Comparison of ENCODE assay signal across 1 cellular context in the genomic region with DNA sequence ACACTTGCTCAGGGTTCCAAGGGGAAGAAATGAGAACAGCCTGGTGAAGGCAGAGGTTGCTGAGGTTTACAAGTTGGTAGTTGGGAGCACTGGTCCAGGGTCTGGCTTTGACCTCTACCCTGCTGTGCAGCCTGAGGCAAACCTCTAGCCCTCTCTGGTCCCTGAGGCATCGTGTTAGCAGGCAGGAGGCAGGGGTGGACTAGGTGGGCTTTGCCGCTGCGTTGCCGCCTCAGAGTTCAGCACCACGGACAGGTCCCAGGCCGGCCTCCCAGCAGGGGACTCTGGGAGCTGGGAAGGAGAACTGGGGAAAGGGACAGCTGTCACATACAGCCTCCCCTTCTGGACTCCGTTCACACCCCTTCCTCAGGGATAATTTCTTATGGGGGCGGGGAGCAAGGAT.
TF ChIP-seq lines count a peak whose summit lies in the region.

No MANE protein-coding gene starts in this region.

TF ChIP-seq in HepG2, 621 proteins besides CTCF, POLR2A, EP300 and RAD21 (continued from another document and continues in another):
- TF ChIP-seq, protein P1, sequence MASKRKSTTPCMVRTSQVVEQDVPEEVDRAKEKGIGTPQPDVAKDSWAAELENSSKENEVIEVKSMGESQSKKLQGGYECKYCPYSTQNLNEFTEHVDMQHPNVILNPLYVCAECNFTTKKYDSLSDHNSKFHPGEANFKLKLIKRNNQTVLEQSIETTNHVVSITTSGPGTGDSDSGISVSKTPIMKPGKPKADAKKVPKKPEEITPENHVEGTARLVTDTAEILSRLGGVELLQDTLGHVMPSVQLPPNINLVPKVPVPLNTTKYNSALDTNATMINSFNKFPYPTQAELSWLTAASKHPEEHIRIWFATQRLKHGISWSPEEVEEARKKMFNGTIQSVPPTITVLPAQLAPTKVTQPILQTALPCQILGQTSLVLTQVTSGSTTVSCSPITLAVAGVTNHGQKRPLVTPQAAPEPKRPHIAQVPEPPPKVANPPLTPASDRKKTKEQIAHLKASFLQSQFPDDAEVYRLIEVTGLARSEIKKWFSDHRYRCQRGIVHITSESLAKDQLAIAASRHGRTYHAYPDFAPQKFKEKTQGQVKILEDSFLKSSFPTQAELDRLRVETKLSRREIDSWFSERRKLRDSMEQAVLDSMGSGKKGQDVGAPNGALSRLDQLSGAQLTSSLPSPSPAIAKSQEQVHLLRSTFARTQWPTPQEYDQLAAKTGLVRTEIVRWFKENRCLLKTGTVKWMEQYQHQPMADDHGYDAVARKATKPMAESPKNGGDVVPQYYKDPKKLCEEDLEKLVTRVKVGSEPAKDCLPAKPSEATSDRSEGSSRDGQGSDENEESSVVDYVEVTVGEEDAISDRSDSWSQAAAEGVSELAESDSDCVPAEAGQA (IDR thresholded peaks at IDR 0.05; ENCODE audit: low read depth), result no peak
- TF ChIP-seq, protein P1 (CRISPR knock-in tag; IDR thresholded peaks at IDR 0.05; ENCODE audit: borderline replicate concordance), result peak; percentile 88; the same call in 1 of the 2 replicates
- TF ChIP-seq ZNF30 (CRISPR knock-in tag; IDR thresholded peaks at IDR 0.05) (no peak), POGZ (CRISPR knock-in tag; IDR thresholded peaks at IDR 0.05) (no peak), ZNF33B (CRISPR knock-in tag; IDR thresholded peaks at IDR 0.05) (no peak), ZNF496 (CRISPR knock-in tag; IDR thresholded peaks at IDR 0.05; ENCODE audit: insufficient replicate concordance) (no peak), KMT2A (CRISPR knock-in tag; IDR thresholded peaks at IDR 0.05) (no peak), ZNF124 (CRISPR knock-in tag; IDR thresholded peaks at IDR 0.05) (0 out of 2 replicates have a peak, but pooled peaks have one; percentile 50), ZNF207 (IDR thresholded peaks at IDR 0.05; ENCODE audit: borderline replicate concordance) (no peak), ZSCAN25 (CRISPR knock-in tag; IDR thresholded peaks at IDR 0.05) (no peak), HOXA3 (CRISPR knock-in tag; IDR thresholded peaks at IDR 0.05) (peak; percentile 39; the same call in 1 of the 2 replicates), ZNF460 (CRISPR knock-in tag; IDR thresholded peaks at IDR 0.05; ENCODE audit: borderline replicate concordance) (no peak), KDM2A (CRISPR knock-in tag; IDR thresholded peaks at IDR 0.05; ENCODE audit: borderline replicate concordance, low read depth) (peak; percentile 80), NFYC (CRISPR knock-in tag; IDR thresholded peaks at IDR 0.05) (no peak), RFXANK (CRISPR knock-in tag; IDR thresholded peaks at IDR 0.05) (no peak), NCOA2 (CRISPR knock-in tag; IDR thresholded peaks at IDR 0.05) (peak; percentile 39; the same call in 1 of the 2 replicates), GFI1 (CRISPR knock-in tag; IDR thresholded peaks at IDR 0.05; ENCODE audit: borderline replicate concordance) (no peak), MAFF (IDR thresholded peaks at IDR 0.05; ENCODE audit: low read depth, low read length) (no peak), KLF9 (CRISPR knock-in tag; IDR thresholded peaks at IDR 0.05; ENCODE audit: low read depth) (no peak), ARNT2 (CRISPR knock-in tag; IDR thresholded peaks at IDR 0.05; ENCODE audit: low read depth) (no peak; the same call in 1 of the 2 replicates), ZNF556 (CRISPR knock-in tag; IDR thresholded peaks at IDR 0.05; ENCODE audit: borderline replicate concordance) (0 out of 2 replicates have a peak, but pooled peaks have one; percentile 27), ZFP41 (CRISPR knock-in tag; IDR thresholded peaks at IDR 0.05; ENCODE audit: borderline replicate concordance) (no peak), FOXA3 (CRISPR knock-in tag; IDR thresholded peaks at IDR 0.05) (0 out of 2 replicates have a peak, but pooled peaks have one; percentile 23), GTF2F1 (IDR thresholded peaks at IDR 0.05; ENCODE audit: low read length) (no peak), TARDBP (CRISPR knock-in tag; IDR thresholded peaks at IDR 0.05) (no peak), ZNF883 (CRISPR knock-in tag; IDR thresholded peaks at IDR 0.05; ENCODE audit: not compliant biosample characterization) (no peak), ZNF775 (CRISPR knock-in tag; IDR thresholded peaks at IDR 0.05; ENCODE audit: borderline replicate concordance) (no peak), ZNF546 (CRISPR knock-in tag; conservative IDR thresholded peaks at IDR 0.05) (0 out of 2 replicates have a peak, but pooled peaks have one; percentile 32), ZNF33A (CRISPR knock-in tag; IDR thresholded peaks at IDR 0.05; ENCODE audit: borderline replicate concordance) (no peak), SP1 (IDR thresholded peaks at IDR 0.05) (no peak), SP1 (CRISPR knock-in tag; IDR thresholded peaks at IDR 0.05) (no peak), CHCHD3 (CRISPR knock-in tag; IDR thresholded peaks at IDR 0.05) (no peak), YEATS4 (CRISPR knock-in tag; IDR thresholded peaks at IDR 0.05; ENCODE audit: borderline replicate concordance) (no peak), TEAD2 (CRISPR knock-in tag; IDR thresholded peaks at IDR 0.05) (no peak; the same call in none of the 2 replicates)
- TF ChIP-seq, protein P2, sequence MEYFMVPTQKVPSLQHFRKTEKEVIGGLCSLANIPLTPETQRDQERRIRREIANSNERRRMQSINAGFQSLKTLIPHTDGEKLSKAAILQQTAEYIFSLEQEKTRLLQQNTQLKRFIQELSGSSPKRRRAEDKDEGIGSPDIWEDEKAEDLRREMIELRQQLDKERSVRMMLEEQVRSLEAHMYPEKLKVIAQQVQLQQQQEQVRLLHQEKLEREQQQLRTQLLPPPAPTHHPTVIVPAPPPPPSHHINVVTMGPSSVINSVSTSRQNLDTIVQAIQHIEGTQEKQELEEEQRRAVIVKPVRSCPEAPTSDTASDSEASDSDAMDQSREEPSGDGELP (IDR thresholded peaks at IDR 0.05; ENCODE audit: borderline replicate concordance, low read depth), result peak; percentile 20; the same call in 1 of the 2 replicates
- TF ChIP-seq, protein P3, sequence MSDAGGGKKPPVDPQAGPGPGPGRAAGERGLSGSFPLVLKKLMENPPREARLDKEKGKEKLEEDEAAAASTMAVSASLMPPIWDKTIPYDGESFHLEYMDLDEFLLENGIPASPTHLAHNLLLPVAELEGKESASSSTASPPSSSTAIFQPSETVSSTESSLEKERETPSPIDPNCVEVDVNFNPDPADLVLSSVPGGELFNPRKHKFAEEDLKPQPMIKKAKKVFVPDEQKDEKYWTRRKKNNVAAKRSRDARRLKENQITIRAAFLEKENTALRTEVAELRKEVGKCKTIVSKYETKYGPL (CRISPR knock-in tag; IDR thresholded peaks at IDR 0.05), result peak; percentile 71; the same call in 1 of the 2 replicates
- TF ChIP-seq, protein P4, sequence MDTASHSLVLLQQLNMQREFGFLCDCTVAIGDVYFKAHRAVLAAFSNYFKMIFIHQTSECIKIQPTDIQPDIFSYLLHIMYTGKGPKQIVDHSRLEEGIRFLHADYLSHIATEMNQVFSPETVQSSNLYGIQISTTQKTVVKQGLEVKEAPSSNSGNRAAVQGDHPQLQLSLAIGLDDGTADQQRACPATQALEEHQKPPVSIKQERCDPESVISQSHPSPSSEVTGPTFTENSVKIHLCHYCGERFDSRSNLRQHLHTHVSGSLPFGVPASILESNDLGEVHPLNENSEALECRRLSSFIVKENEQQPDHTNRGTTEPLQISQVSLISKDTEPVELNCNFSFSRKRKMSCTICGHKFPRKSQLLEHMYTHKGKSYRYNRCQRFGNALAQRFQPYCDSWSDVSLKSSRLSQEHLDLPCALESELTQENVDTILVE (CRISPR knock-in tag; IDR thresholded peaks at IDR 0.05), result peak; percentile 72
- TF ChIP-seq, protein P5, sequence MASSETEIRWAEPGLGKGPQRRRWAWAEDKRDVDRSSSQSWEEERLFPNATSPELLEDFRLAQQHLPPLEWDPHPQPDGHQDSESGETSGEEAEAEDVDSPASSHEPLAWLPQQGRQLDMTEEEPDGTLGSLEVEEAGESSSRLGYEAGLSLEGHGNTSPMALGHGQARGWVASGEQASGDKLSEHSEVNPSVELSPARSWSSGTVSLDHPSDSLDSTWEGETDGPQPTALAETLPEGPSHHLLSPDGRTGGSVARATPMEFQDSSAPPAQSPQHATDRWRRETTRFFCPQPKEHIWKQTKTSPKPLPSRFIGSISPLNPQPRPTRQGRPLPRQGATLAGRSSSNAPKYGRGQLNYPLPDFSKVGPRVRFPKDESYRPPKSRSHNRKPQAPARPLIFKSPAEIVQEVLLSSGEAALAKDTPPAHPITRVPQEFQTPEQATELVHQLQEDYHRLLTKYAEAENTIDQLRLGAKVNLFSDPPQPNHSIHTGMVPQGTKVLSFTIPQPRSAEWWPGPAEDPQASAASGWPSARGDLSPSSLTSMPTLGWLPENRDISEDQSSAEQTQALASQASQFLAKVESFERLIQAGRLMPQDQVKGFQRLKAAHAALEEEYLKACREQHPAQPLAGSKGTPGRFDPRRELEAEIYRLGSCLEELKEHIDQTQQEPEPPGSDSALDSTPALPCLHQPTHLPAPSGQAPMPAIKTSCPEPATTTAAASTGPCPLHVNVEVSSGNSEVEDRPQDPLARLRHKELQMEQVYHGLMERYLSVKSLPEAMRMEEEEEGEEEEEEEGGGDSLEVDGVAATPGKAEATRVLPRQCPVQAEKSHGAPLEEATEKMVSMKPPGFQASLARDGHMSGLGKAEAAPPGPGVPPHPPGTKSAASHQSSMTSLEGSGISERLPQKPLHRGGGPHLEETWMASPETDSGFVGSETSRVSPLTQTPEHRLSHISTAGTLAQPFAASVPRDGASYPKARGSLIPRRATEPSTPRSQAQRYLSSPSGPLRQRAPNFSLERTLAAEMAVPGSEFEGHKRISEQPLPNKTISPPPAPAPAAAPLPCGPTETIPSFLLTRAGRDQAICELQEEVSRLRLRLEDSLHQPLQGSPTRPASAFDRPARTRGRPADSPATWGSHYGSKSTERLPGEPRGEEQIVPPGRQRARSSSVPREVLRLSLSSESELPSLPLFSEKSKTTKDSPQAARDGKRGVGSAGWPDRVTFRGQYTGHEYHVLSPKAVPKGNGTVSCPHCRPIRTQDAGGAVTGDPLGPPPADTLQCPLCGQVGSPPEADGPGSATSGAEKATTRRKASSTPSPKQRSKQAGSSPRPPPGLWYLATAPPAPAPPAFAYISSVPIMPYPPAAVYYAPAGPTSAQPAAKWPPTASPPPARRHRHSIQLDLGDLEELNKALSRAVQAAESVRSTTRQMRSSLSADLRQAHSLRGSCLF (CRISPR knock-in tag; IDR thresholded peaks at IDR 0.05; ENCODE audit: borderline replicate concordance), result 0 out of 2 replicates have a peak, but pooled peaks have one; percentile 65
- TF ChIP-seq, protein P6, sequence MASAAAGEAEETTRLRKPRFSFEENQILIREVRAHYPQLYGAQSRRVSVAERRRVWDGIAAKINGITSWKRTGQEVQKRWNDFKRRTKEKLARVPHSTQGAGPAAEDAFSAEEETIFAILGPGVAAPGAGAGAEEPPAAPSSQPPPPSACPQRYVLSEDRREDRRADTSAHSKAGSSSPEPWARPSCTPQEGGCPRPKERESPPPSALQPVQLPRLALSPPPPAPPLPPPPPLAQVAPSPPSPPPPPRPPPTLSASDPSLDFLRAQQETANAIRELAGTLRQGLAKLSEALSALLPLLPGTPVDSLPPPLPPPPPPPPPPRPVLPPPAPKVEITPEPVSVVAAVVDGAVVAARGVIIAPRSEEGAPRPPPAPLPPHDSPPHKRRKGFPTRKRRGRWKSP (CRISPR knock-in tag; IDR thresholded peaks at IDR 0.05), result 0 out of 2 replicates have a peak, but pooled peaks have one; percentile 47
- TF ChIP-seq, protein P7, sequence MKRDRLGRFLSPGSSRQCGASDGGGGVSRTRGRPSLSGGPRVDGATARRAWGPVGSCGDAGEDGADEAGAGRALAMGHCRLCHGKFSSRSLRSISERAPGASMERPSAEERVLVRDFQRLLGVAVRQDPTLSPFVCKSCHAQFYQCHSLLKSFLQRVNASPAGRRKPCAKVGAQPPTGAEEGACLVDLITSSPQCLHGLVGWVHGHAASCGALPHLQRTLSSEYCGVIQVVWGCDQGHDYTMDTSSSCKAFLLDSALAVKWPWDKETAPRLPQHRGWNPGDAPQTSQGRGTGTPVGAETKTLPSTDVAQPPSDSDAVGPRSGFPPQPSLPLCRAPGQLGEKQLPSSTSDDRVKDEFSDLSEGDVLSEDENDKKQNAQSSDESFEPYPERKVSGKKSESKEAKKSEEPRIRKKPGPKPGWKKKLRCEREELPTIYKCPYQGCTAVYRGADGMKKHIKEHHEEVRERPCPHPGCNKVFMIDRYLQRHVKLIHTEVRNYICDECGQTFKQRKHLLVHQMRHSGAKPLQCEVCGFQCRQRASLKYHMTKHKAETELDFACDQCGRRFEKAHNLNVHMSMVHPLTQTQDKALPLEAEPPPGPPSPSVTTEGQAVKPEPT (CRISPR knock-in tag; IDR thresholded peaks at IDR 0.05; ENCODE audit: low read depth), result no peak
- TF ChIP-seq, protein P8, sequence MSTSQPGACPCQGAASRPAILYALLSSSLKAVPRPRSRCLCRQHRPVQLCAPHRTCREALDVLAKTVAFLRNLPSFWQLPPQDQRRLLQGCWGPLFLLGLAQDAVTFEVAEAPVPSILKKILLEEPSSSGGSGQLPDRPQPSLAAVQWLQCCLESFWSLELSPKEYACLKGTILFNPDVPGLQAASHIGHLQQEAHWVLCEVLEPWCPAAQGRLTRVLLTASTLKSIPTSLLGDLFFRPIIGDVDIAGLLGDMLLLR (CRISPR knock-in tag; IDR thresholded peaks at IDR 0.05), result no peak
- TF ChIP-seq, protein P9, sequence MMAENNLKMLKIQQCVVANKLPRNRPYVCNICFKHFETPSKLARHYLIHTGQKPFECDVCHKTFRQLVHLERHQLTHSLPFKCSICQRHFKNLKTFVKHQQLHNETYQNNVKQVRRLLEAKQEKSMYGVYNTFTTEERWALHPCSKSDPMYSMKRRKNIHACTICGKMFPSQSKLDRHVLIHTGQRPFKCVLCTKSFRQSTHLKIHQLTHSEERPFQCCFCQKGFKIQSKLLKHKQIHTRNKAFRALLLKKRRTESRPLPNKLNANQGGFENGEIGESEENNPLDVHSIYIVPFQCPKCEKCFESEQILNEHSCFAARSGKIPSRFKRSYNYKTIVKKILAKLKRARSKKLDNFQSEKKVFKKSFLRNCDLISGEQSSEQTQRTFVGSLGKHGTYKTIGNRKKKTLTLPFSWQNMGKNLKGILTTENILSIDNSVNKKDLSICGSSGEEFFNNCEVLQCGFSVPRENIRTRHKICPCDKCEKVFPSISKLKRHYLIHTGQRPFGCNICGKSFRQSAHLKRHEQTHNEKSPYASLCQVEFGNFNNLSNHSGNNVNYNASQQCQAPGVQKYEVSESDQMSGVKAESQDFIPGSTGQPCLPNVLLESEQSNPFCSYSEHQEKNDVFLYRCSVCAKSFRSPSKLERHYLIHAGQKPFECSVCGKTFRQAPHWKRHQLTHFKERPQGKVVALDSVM (CRISPR knock-in tag; IDR thresholded peaks at IDR 0.05), result 0 out of 2 replicates have a peak, but pooled peaks have one; percentile 18
